ENCODE assay signal across 8 cellular contexts in the genomic region with DNA sequence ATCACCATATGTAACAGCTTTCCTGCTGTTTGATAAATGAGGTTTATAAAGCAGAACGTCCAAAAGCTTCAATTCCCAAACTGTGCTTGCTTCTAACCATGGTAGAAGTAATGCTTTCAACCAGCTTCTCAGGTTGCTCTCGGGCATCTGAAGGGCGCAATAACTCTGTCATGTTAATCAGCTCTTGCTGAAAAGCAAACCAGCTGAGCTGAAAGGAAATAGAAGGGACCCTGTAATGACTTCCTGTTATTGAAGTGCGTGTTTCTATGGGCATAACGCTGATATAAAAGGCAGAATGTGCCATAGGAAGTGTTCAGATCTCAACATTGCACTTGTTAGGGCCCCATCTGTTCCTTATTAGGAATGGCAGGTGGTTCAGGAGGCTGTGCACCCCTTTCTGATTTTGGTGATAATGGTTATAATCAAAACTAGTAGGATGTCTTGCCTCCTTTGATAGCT. TPM values are rescaled to one million over a fixed set of nuclear protein-coding genes. Genes with fewer than 3 reads are reported as not detected.
DNase-seq lines count a peak whose midpoint lies in the region; ATAC-seq and TF ChIP-seq lines count a peak whose summit lies in the region.

No MANE protein-coding gene starts in this region.

- H3K27ac Mint-ChIP-seq in activated CD4-positive, alpha-beta T cell treated with anti-CD3 and anti-CD28 coated beads, Interleukin-2, amount 10 ng/mL, durations not matched to agents 24 days and 14 days, result peak overlapping the region; percentile 73

- H3K27ac ChIP-seq in A673 (ENCODE audit: low read depth, low read length, poor library complexity, severe bottlenecking), result no peak overlapping the region
- peak overlapping the region in 2 of 3 donors; percentile 46 to 55 for H3K27ac ChIP-seq in thyroid gland
- H3K27ac ChIP-seq in coronary artery, result no peak overlapping the region

- CTCF ChIA-PET in A673 (lab: Charles Lee), result no interaction called here

- peak overlapping the region; percentile 73 for H3K4me3 Mint-ChIP-seq in activated CD4-positive, alpha-beta T cell treated with anti-CD3 and anti-CD28 coated beads, Interleukin-2, amount 10 ng/mL, durations not matched to agents 24 days and 14 days

- H3K4me3 ChIP-seq in A673 (ENCODE audit: low read depth, low read length, poor library complexity, severe bottlenecking) (no peak overlapping the region), thyroid gland (replicated peaks in 1 of 3) (no peak overlapping the region), coronary artery (no peak overlapping the region)

- DNase-seq in A673 (ENCODE audit: low spot score) (peak; percentile 55), NCI-H1436 (lab: John Stamatoyannopoulos, UW) (peak; percentile 86), left ventricle myocardium superior (no peak), thyroid gland (no peak), AG20443 (ENCODE audit: low spot score) (no peak), coronary artery (ENCODE audit: low spot score) (no peak)
- peak; percentile 80 for DNase-seq in activated CD4-positive, alpha-beta T cell treated with anti-CD3 and anti-CD28 coated beads, Interleukin-2, amount 10 ng/mL, durations not matched to agents 24 days and 14 days

- BruUV-seq in A673 (replicated peaks; lab: Mats Ljungman, UMichigan), result no TSS peak

- H3K27me3 ChIP-seq in A673 (replicated peaks; ENCODE audit: insufficient read depth, low read depth, low read length, poor library complexity), result no peaks in the 10 kb centered on the region
- no peaks in the 10 kb centered on the region for H3K27me3 ChIP-seq in thyroid gland

- H3K36me3 ChIP-seq in A673 (ENCODE audit: insufficient read depth, low read length, poor library complexity, severe bottlenecking), result no peaks in the 10 kb centered on the region
- no peaks in the 10 kb centered on the region for H3K36me3 ChIP-seq in thyroid gland

- no peaks in the 10 kb centered on the region for H3K27me3 Mint-ChIP-seq in activated CD4-positive, alpha-beta T cell treated with anti-CD3 and anti-CD28 coated beads, Interleukin-2, amount 10 ng/mL, durations not matched to agents 24 days and 14 days

- peaks cover 5% of the 10 kb centered on the region for H3K9me3 Mint-ChIP-seq in activated CD4-positive, alpha-beta T cell treated with anti-CD3 and anti-CD28 coated beads, Interleukin-2, amount 10 ng/mL, durations not matched to agents 24 days and 14 days

- peaks cover 53% of the 10 kb centered on the region for H3K4me1 Mint-ChIP-seq in activated CD4-positive, alpha-beta T cell treated with anti-CD3 and anti-CD28 coated beads, Interleukin-2, amount 10 ng/mL, durations not matched to agents 24 days and 14 days

- POLR2A ChIA-PET in A673 (lab: Charles Lee; ENCODE audit: low non-redundant PET), result no interaction called here

- no peak for TF ChIP-seq CTCF in A673 (conservative IDR thresholded peaks at IDR 0.05; ENCODE audit: low read depth, low read length)
- no peak for TF ChIP-seq CTCF in thyroid gland (IDR thresholded peaks at IDR 0.05)
- TF ChIP-seq CTCF in coronary artery (IDR thresholded peaks at IDR 0.05), result no peak

- TF ChIP-seq POLR2A in thyroid gland (IDR thresholded peaks at IDR 0.05), result no peak

- intact Hi-C loops in A673 (cut with micrococcal nuclease; ENCODE audit: unreplicated experiment) (no loop called here), left ventricle myocardium superior (cut with micrococcal nuclease) (no loop called here), thyroid gland (cut with DNase I) (no loop called here)
- intact Hi-C loops in activated CD4-positive, alpha-beta T cell treated with anti-CD3 and anti-CD28 coated beads, Interleukin-2, amount 10 ng/mL, durations not matched to agents 24 days and 14 days (cut with micrococcal nuclease), result loop anchor here (2.0 to 5.0 kb wide), 2 partner anchors 21 to 91 kb away; partner anchors contain the start of genes HERC3 and PYURF

- peaks cover 34% of the 10 kb centered on the region for H3K36me3 Mint-ChIP-seq in activated CD4-positive, alpha-beta T cell treated with anti-CD3 and anti-CD28 coated beads, Interleukin-2, amount 10 ng/mL, durations not matched to agents 24 days and 14 days (ENCODE audit: low read depth)

- WGBS in thyroid gland, 2 donors, result 51 to 69% methylated on average over 5 of the region's 5 CpGs

- no peaks in the 10 kb centered on the region for H3K9me3 ChIP-seq in A673 (ENCODE audit: low read depth, low read length, poor library complexity, severe bottlenecking)
- H3K9me3 ChIP-seq in thyroid gland, result no peaks in the 10 kb centered on the region

- ATAC-seq in GM19395 (IDR thresholded peaks at IDR 0.05; ENCODE audit: unreplicated experiment) (peak; percentile 46), left ventricle myocardium superior (peak; percentile 33)

- H3K4me1 ChIP-seq in A673 (ENCODE audit: insufficient read depth, low read length, poor library complexity, severe bottlenecking) (peaks cover 13% of the 10 kb centered on the region), thyroid gland (peaks cover 42 to 56% of the 10 kb centered on the region in 2 donors)

RNA-seq across cellular contexts. Expression of gene HERC3, which starts 21.2 kb away (rescaled TPM):
- 0.71 and 1.0 TPM in 2 replicates for total RNA-seq in A673 (2021)
- 18.8 and 18.9 TPM in 2 replicates for total RNA-seq in activated CD4-positive, alpha-beta T cell treated with anti-CD3 and anti-CD28 coated beads, Interleukin-2, amount 10 ng/mL, durations not matched to agents 24 days and 14 days
- 61.9 TPM for total RNA-seq in left ventricle myocardium superior
- total RNA-seq in thyroid gland, result 10 to 100 TPM; 37.4 to 75.4 (median 47.8) TPM

Comparison
In these comparisons a context has a peak if more than half of its experiments do, and no peak if none do; other contexts are left out.
1. DNase-seq: peak in A673 (single experiment), NCI-H1436 (single experiment) and activated CD4-positive, alpha-beta T cell treated with anti-CD3 and anti-CD28 coated beads, Interleukin-2, amount 10 ng/mL, durations not matched to agents 24 days and 14 days (single experiment); none in left ventricle myocardium superior (single experiment), thyroid gland (0 of 2), AG20443 (single experiment) and coronary artery (single experiment).
2. H3K27ac ChIP-seq: peak in thyroid gland (2 of 3); none in A673 (single experiment) and coronary artery (0 of 2).